Comparison of ENCODE assay signal across 1 cellular context in the genomic region with DNA sequence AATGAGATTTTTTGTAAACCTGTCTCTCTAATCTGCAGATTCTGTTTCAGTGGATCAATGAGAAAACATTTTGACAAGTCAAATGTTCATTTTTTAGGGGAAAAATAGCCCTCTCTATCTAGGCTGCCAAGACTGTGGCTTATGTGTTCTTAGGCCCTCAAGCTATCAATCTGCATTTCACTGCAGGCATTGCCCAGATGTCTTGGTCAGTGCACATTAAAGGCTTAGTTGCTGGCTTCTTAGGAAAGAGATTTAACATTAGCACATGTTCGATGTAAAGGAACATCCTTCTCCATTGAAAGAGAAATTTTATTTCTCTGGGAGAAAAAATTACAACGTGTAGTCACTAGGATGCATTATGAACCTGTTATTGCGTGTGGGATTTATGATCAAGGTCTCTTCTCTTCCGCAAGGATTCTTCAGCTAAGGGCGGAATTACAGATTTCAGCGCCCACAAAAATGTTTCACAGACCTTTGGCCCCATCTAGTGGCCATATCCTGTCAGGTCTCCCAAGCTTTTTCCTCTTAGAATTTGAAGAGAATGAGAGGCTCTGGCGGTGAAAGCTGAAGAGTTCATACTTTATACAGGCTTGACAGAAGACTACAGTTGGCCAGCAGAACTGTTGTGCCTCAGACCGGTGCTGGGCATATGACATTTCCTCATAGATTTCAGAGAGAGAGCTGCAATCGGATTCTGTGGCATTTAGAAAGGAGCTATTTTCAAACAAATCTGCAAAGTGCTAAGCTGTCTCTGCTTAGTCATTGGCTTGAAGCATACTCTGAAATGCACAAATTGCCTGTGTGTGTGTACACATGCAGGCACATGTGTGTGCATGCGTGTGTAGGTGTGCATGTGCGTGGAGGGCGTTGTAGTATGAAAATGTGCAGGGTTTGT.
TF ChIP-seq lines count a peak whose summit lies in the region.

No MANE protein-coding gene starts in this region.

TF ChIP-seq in GM23338, 12 proteins besides CTCF, POLR2A, EP300 and RAD21 (continued from another document):
- TF ChIP-seq, protein P1, sequence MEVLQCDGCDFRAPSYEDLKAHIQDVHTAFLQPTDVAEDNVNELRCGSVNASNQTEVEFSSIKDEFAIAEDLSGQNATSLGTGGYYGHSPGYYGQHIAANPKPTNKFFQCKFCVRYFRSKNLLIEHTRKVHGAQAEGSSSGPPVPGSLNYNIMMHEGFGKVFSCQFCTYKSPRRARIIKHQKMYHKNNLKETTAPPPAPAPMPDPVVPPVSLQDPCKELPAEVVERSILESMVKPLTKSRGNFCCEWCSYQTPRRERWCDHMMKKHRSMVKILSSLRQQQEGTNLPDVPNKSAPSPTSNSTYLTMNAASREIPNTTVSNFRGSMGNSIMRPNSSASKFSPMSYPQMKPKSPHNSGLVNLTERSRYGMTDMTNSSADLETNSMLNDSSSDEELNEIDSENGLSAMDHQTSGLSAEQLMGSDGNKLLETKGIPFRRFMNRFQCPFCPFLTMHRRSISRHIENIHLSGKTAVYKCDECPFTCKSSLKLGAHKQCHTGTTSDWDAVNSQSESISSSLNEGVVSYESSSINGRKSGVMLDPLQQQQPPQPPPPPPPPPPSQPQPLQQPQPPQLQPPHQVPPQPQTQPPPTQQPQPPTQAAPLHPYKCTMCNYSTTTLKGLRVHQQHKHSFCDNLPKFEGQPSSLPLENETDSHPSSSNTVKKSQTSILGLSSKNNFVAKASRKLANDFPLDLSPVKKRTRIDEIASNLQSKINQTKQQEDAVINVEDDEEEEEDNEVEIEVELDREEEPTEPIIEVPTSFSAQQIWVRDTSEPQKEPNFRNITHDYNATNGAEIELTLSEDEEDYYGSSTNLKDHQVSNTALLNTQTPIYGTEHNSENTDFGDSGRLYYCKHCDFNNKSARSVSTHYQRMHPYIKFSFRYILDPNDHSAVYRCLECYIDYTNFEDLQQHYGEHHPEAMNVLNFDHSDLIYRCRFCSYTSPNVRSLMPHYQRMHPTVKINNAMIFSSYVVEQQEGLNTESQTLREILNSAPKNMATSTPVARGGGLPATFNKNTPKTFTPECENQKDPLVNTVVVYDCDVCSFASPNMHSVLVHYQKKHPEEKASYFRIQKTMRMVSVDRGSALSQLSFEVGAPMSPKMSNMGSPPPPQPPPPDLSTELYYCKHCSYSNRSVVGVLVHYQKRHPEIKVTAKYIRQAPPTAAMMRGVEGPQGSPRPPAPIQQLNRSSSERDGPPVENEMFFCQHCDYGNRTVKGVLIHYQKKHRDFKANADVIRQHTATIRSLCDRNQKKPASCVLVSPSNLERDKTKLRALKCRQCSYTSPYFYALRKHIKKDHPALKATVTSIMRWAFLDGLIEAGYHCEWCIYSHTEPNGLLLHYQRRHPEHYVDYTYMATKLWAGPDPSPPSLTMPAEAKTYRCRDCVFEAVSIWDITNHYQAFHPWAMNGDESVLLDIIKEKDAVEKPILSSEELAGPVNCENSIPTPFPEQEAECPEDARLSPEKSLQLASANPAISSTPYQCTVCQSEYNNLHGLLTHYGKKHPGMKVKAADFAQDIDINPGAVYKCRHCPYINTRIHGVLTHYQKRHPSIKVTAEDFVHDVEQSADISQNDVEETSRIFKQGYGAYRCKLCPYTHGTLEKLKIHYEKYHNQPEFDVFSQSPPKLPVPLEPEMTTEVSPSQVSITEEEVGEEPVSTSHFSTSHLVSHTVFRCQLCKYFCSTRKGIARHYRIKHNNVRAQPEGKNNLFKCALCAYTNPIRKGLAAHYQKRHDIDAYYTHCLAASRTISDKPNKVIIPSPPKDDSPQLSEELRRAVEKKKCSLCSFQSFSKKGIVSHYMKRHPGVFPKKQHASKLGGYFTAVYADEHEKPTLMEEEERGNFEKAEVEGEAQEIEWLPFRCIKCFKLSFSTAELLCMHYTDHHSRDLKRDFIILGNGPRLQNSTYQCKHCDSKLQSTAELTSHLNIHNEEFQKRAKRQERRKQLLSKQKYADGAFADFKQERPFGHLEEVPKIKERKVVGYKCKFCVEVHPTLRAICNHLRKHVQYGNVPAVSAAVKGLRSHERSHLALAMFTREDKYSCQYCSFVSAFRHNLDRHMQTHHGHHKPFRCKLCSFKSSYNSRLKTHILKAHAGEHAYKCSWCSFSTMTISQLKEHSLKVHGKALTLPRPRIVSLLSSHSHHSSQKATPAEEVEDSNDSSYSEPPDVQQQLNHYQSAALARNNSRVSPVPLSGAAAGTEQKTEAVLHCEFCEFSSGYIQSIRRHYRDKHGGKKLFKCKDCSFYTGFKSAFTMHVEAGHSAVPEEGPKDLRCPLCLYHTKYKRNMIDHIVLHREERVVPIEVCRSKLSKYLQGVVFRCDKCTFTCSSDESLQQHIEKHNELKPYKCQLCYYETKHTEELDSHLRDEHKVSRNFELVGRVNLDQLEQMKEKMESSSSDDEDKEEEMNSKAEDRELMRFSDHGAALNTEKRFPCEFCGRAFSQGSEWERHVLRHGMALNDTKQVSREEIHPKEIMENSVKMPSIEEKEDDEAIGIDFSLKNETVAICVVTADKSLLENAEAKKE (CRISPR knock-in tag; IDR thresholded peaks at IDR 0.05) = no peak
- TF ChIP-seq ZNF114 (CRISPR knock-in tag; IDR thresholded peaks at IDR 0.05) (no peak), STAT1 (IDR thresholded peaks at IDR 0.05; ENCODE audit: unreplicated experiment) (no peak), JUNB (IDR thresholded peaks at IDR 0.05; ENCODE audit: unreplicated experiment) (no peak), CREB1 (CRISPR knock-in tag; IDR thresholded peaks at IDR 0.05; ENCODE audit: low read depth) (no peak), EZH2 (IDR thresholded peaks at IDR 0.05; ENCODE audit: low read depth, unreplicated experiment) (no peak), EZH2phosphoT487 (IDR thresholded peaks at IDR 0.05; ENCODE audit: unreplicated experiment) (no peak), ZNF331 (CRISPR knock-in tag; IDR thresholded peaks at IDR 0.05; ENCODE audit: low read depth) (no peak), POLR2AphosphoS5 (IDR thresholded peaks at IDR 0.05; ENCODE audit: low read depth) (no peak), NANOG (IDR thresholded peaks at IDR 0.05; ENCODE audit: borderline replicate concordance) (no peak)
- TF ChIP-seq, protein P2, sequence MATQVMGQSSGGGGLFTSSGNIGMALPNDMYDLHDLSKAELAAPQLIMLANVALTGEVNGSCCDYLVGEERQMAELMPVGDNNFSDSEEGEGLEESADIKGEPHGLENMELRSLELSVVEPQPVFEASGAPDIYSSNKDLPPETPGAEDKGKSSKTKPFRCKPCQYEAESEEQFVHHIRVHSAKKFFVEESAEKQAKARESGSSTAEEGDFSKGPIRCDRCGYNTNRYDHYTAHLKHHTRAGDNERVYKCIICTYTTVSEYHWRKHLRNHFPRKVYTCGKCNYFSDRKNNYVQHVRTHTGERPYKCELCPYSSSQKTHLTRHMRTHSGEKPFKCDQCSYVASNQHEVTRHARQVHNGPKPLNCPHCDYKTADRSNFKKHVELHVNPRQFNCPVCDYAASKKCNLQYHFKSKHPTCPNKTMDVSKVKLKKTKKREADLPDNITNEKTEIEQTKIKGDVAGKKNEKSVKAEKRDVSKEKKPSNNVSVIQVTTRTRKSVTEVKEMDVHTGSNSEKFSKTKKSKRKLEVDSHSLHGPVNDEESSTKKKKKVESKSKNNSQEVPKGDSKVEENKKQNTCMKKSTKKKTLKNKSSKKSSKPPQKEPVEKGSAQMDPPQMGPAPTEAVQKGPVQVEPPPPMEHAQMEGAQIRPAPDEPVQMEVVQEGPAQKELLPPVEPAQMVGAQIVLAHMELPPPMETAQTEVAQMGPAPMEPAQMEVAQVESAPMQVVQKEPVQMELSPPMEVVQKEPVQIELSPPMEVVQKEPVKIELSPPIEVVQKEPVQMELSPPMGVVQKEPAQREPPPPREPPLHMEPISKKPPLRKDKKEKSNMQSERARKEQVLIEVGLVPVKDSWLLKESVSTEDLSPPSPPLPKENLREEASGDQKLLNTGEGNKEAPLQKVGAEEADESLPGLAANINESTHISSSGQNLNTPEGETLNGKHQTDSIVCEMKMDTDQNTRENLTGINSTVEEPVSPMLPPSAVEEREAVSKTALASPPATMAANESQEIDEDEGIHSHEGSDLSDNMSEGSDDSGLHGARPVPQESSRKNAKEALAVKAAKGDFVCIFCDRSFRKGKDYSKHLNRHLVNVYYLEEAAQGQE (IDR thresholded peaks at IDR 0.05; ENCODE audit: unreplicated experiment) = no peak
